15 cellular contexts compared by ENCODE assay signal in genomic region chr1:221118176-221118937, GRCh38.
DNase-seq lines count a peak whose midpoint lies in the region; ATAC-seq, FAIRE-seq and TF ChIP-seq lines count a peak whose summit lies in the region.
"Had no signal": no experiment of that assay in that cellular context is flagged by ENCODE, and none has a peak within 500 bp of the region (broad histone marks: within the 10 kb centered on the region; RNA-seq: fewer than 3 reads in every experiment).

No MANE protein-coding gene starts in this region.

- no peaks in the 10 kb centered on the region for H3K79me2 ChIP-seq in fibroblast of lung (ENCODE audit: control insufficient read depth, insufficient read depth, low read length)

- no peak overlapping the region for H2AFZ ChIP-seq in fibroblast of lung (ENCODE audit: low read length)

- H3K9me3 ChIP-seq in A549: peaks cover 8% of the 10 kb centered on the region; the same call in 1 of the 3 replicates
- no peaks in the 10 kb centered on the region for H3K9me3 ChIP-seq in fibroblast of lung (ENCODE audit: control insufficient read depth, insufficient read depth, low read depth, low read length)
- H3K9me3 ChIP-seq in breast epithelium: peaks cover 0 to 8% of the 10 kb centered on the region in 2 donors
- H3K9me3 ChIP-seq: transverse colon had no signal

- POLR2A ChIA-PET in A549 (lab: Yijun Ruan, JAX): no interaction called here

- DNase-seq in A549 (ENCODE audit: low read depth in 1 of 2, low spot score in 1 of 2) (no peak), NCI-H446 (lab: John Stamatoyannopoulos, UW) (peak; percentile 30 to 69), fibroblast of lung (ENCODE audit: low read depth in 2 of 2) (no peak), osteocyte (ENCODE audit: extremely low spot score, unreplicated experiment) (no peak), endothelial cell (ENCODE audit: low spot score) (no peak), breast epithelium (ENCODE audit: low spot score in 2 of 2) (no peak), GF-D8 (lab: John Stamatoyannopoulos, UW) (no peak)
- DNase-seq: activated CD4-positive, alpha-beta T cell treated with anti-CD3 and anti-CD28 coated beads for 1 hour; activated naive CD8-positive, alpha-beta T cell treated with anti-CD3 and anti-CD28 coated beads, Interleukin-2, amount 50 U/mL, for 24 hours; NCI-H774; stimulated activated CD4-positive, alpha-beta T cell treated with anti-CD3 and anti-CD28 coated beads, Interleukin-15, amount 100 ng/mL, for 24 hours; transverse colon had no signal

- H3K4me3 Mint-ChIP-seq in osteocyte (ENCODE audit: unreplicated experiment) (no peak overlapping the region), endothelial cell (ENCODE audit: unreplicated experiment) (no peak overlapping the region)
- H3K4me3 Mint-ChIP-seq: activated naive CD8-positive, alpha-beta T cell treated with anti-CD3 and anti-CD28 coated beads, Interleukin-2, amount 50 U/mL, for 24 hours; stimulated activated effector memory CD8-positive, alpha-beta T cell treated with anti-CD3 and anti-CD28 coated beads, Interleukin-12 subunit alpha, Interleukin-12 subunit beta, amount 100 ng/mL, for 72 hours had no signal

- TF ChIP-seq RAD21 in A549 (conservative IDR thresholded peaks at IDR 0.05 in 1 of 2, IDR thresholded peaks at IDR 0.05 in 1 of 2): no peak

- no peaks in the 10 kb centered on the region for H3K36me3 ChIP-seq in fibroblast of lung (ENCODE audit: control insufficient read depth, insufficient read depth, low read length)
- no peaks in the 10 kb centered on the region for H3K36me3 ChIP-seq in breast epithelium
- H3K36me3 ChIP-seq: transverse colon had no signal

- peaks cover 30% of the 10 kb centered on the region for H3K4me1 Mint-ChIP-seq in osteocyte (ENCODE audit: unreplicated experiment)
- peaks cover 5% of the 10 kb centered on the region for H3K4me1 Mint-ChIP-seq in endothelial cell (ENCODE audit: unreplicated experiment)
- H3K4me1 Mint-ChIP-seq: activated naive CD8-positive, alpha-beta T cell treated with anti-CD3 and anti-CD28 coated beads, Interleukin-2, amount 50 U/mL, for 24 hours; stimulated activated effector memory CD8-positive, alpha-beta T cell treated with anti-CD3 and anti-CD28 coated beads, Interleukin-12 subunit alpha, Interleukin-12 subunit beta, amount 100 ng/mL, for 72 hours had no signal

- H3K27ac ChIP-seq in A549 (peak overlapping the region; percentile 75 to 80), fibroblast of lung (ENCODE audit: insufficient read depth, low read length) (no peak overlapping the region), breast epithelium (no peak overlapping the region)
- H3K27ac ChIP-seq: transverse colon had no signal

- H4K20me1 ChIP-seq in fibroblast of lung (ENCODE audit: control insufficient read depth, extremely low read depth, insufficient read depth, low read length): no peaks in the 10 kb centered on the region

- TF ChIP-seq CTCF in A549 (IDR thresholded peaks at IDR 0.05) (no peak), fibroblast of lung (conservative IDR thresholded peaks at IDR 0.05 in 1 of 2, IDR thresholded peaks at IDR 0.05 in 1 of 2; ENCODE audit: low read depth in 1 of 2, low read length in 2 of 2) (no peak), osteocyte (IDR thresholded peaks at IDR 0.05) (no peak), endothelial cell (IDR thresholded peaks at IDR 0.05; ENCODE audit: unreplicated experiment) (no peak), breast epithelium (IDR thresholded peaks at IDR 0.05) (no peak)

- H3K9ac ChIP-seq in fibroblast of lung (ENCODE audit: insufficient read depth, low read length): no peak overlapping the region

- intact Hi-C loops in breast epithelium (cut with DNase I; ENCODE audit: low total_unique reads): no loop called here

- WGBS in A549 (ENCODE audit: missing lambda C conversion rate): 2% methylated on average over 3 of the region's 3 CpGs

- H3K27me3 ChIP-seq in fibroblast of lung (ENCODE audit: control insufficient read depth, insufficient read depth, low read length) (no peaks in the 10 kb centered on the region), breast epithelium (no peaks in the 10 kb centered on the region)
- H3K27me3 ChIP-seq: transverse colon had no signal

- H3K9me3 Mint-ChIP-seq in osteocyte (ENCODE audit: unreplicated experiment) (peaks cover 9% of the 10 kb centered on the region), endothelial cell (ENCODE audit: unreplicated experiment) (no peaks in the 10 kb centered on the region)
- H3K9me3 Mint-ChIP-seq: stimulated activated effector memory CD8-positive, alpha-beta T cell treated with anti-CD3 and anti-CD28 coated beads, Interleukin-12 subunit alpha, Interleukin-12 subunit beta, amount 100 ng/mL, for 72 hours had no signal

- peak; percentile 31 to 60; a peak in 4 of 6 replicates for ATAC-seq in A549
- ATAC-seq in GM19452 (IDR thresholded peaks at IDR 0.05; ENCODE audit: unreplicated experiment): no peak
- ATAC-seq: activated naive CD8-positive, alpha-beta T cell treated with anti-CD3 and anti-CD28 coated beads, Interleukin-2, amount 50 U/mL, for 24 hours; Panc1; stimulated activated effector memory CD8-positive, alpha-beta T cell treated with anti-CD3 and anti-CD28 coated beads, Interleukin-12 subunit alpha, Interleukin-12 subunit beta, amount 100 ng/mL, for 72 hours had no signal

- no peak overlapping the region for H3K4me3 ChIP-seq in A549
- H3K4me3 ChIP-seq in fibroblast of lung (replicated peaks in 1 of 4; ENCODE audit: control extremely low read depth in 1 of 4, insufficient read depth in 1 of 4, low read depth in 3 of 4, low read length in 4 of 4): no peak overlapping the region
- no peak overlapping the region for H3K4me3 ChIP-seq in breast epithelium
- H3K4me3 ChIP-seq: transverse colon had no signal

- TF ChIP-seq POLR2A in A549 (IDR thresholded peaks at IDR 0.05; ENCODE audit: low read length) (no peak), breast epithelium (IDR thresholded peaks at IDR 0.05) (no peak)

- H3K4me1 ChIP-seq in A549: peaks cover 26% of the 10 kb centered on the region
- peaks cover 8% of the 10 kb centered on the region for H3K4me1 ChIP-seq in fibroblast of lung (ENCODE audit: control insufficient read depth, extremely low read depth, insufficient read depth, low read length)
- no peaks in the 10 kb centered on the region for H3K4me1 ChIP-seq in breast epithelium
- H3K4me1 ChIP-seq: transverse colon had no signal

- H3K27me3 Mint-ChIP-seq in osteocyte (ENCODE audit: unreplicated experiment): no peaks in the 10 kb centered on the region
- H3K27me3 Mint-ChIP-seq in endothelial cell (ENCODE audit: unreplicated experiment): no peaks in the 10 kb centered on the region

- CTCF ChIA-PET in A549 (lab: Yijun Ruan, JAX): interaction anchor here (0.9 to 1.4 kb wide), 3 partner anchors 9 to 13 kb away, joined by 3 read pairs; no protein-coding TSS in a partner anchor

- H3K36me3 Mint-ChIP-seq in osteocyte (ENCODE audit: unreplicated experiment) (no peaks in the 10 kb centered on the region), endothelial cell (ENCODE audit: low read depth, unreplicated experiment) (no peaks in the 10 kb centered on the region)
- H3K36me3 Mint-ChIP-seq: stimulated activated effector memory CD8-positive, alpha-beta T cell treated with anti-CD3 and anti-CD28 coated beads, Interleukin-12 subunit alpha, Interleukin-12 subunit beta, amount 100 ng/mL, for 72 hours had no signal

- peak overlapping the region; percentile 88 for H3K27ac Mint-ChIP-seq in osteocyte (ENCODE audit: unreplicated experiment)
- H3K27ac Mint-ChIP-seq in endothelial cell (ENCODE audit: unreplicated experiment): no peak overlapping the region
- H3K27ac Mint-ChIP-seq: activated naive CD8-positive, alpha-beta T cell treated with anti-CD3 and anti-CD28 coated beads, Interleukin-2, amount 50 U/mL, for 24 hours; stimulated activated effector memory CD8-positive, alpha-beta T cell treated with anti-CD3 and anti-CD28 coated beads, Interleukin-12 subunit alpha, Interleukin-12 subunit beta, amount 100 ng/mL, for 72 hours had no signal

- TF ChIP-seq EP300 in A549 (IDR thresholded peaks at IDR 0.05): no peak

- H3K4me2 ChIP-seq in A549 (peak overlapping the region; percentile 74), fibroblast of lung (ENCODE audit: extremely low read depth, insufficient read depth, low read length) (peak overlapping the region; percentile 51)

- no peak for FAIRE-seq in A549 (lab: Jason Lieb, UNC)

TF ChIP-seq in A549, 52 proteins besides CTCF, POLR2A, EP300 and RAD21:
- TF ChIP-seq NPAS2 (CRISPR knock-in tag; IDR thresholded peaks at IDR 0.05; ENCODE audit: borderline replicate concordance) (no peak), JUNB (IDR thresholded peaks at IDR 0.05) (no peak), SREBF2 (IDR thresholded peaks at IDR 0.05) (no peak), BCL3 (IDR thresholded peaks at IDR 0.05) (no peak), MAX (IDR thresholded peaks at IDR 0.05) (no peak), FOSL2 (IDR thresholded peaks at IDR 0.05) (no peak), FOSL2 (CRISPR knock-in tag; IDR thresholded peaks at IDR 0.05) (no peak)

Comparison
In these comparisons a context has a peak if more than half of its experiments do, and no peak if none do; other contexts are left out.
1. DNase-seq: peak in NCI-H446 (2 of 2); none in A549 (0 of 2), fibroblast of lung (0 of 2), osteocyte (single experiment), endothelial cell (single experiment), breast epithelium (0 of 2) and GF-D8 (single experiment).
2. H3K27ac ChIP-seq: peak in A549 (2 of 2); none in fibroblast of lung (single experiment) and breast epithelium (0 of 2).